In genomic region chr17:4994081-4994595, GRCh38 we compare ENCODE assay signal across 25 cellular contexts. TPM values are rescaled to one million over a fixed set of nuclear protein-coding genes. Genes with fewer than 3 reads are reported as not detected.
"Had no signal": no experiment of that assay in that cellular context is flagged by ENCODE, and none has a peak within 500 bp of the region (broad histone marks: within the 10 kb centered on the region; RNA-seq: fewer than 3 reads in every experiment).

No MANE protein-coding gene starts in this region.

- DNase-seq: KBM-7, MV-4-11, NCI-H1048, NCI-H1105, NCI-H1417, NCI-H1436 treated with DMSO at 0.1 percent for 48 hours, NCI-H1694, NCI-H187 treated with DMSO at 0.1 percent for 48 hours, NCI-H2081, NCI-H2107, NCI-H2171, NCI-H345, NCI-H446 treated with DMSO at 0.1 percent for 48 hours, NCI-H510A treated with DMSO at 0.1 percent for 48 hours, NCI-H526, Right ventricle myocardium superior, RPMI8226, SIG-M5, SW 1271 had no signal

- FAIRE-seq: RCC 7860 had no signal

- H3K4me3 ChIP-seq: SJSA1, SK-N-MC had no signal

- H3K9me3 ChIP-seq: SJSA1 had no signal

- H3K9me3 Mint-ChIP-seq: IgD-negative memory B cell had no signal

- H3K27me3 ChIP-seq: SJSA1 had no signal

- H3K27ac ChIP-seq: SJSA1, SK-N-MC had no signal

- H3K27me3 Mint-ChIP-seq: IgD-negative memory B cell had no signal

RNA-seq across cellular contexts. Expression of gene SLC52A1, which starts 41.1 kb away (rescaled TPM):
- total RNA-seq: HT1080, MCF 10A, Right ventricle myocardium superior, SJSA1 had no signal
- polyA plus RNA-seq: IgD-negative memory B cell had no signal
